In genomic region chr4:108360857-108361820, GRCh38 we compare ENCODE assay signal across 9 cellular contexts.
DNase-seq lines count a peak whose midpoint lies in the region; ATAC-seq and TF ChIP-seq lines count a peak whose summit lies in the region.
"Had no signal": no experiment of that assay in that cellular context is flagged by ENCODE, and none has a peak within 500 bp of the region (broad histone marks: within the 10 kb centered on the region; RNA-seq: fewer than 3 reads in every experiment).

No MANE protein-coding gene starts in this region.

- intact Hi-C loops in left lung (cut with DNase I), result no loop called here
- intact Hi-C loops in esophagus squamous epithelium (cut with DNase I), result no loop called here

- no peaks in the 10 kb centered on the region for H3K27me3 Mint-ChIP-seq in HFFc6 (ENCODE audit: insufficient read depth)

- H3K4me3 ChIP-seq in left lung (no peak overlapping the region), esophagus squamous epithelium (no peak overlapping the region)

- H3K4me3 Mint-ChIP-seq in HFFc6, result peak overlapping the region; percentile 65; the same call in 1 of the 2 replicates

- 54 to 57% methylated on average over 5 to 11 of the region's 13 CpGs for WGBS in esophagus squamous epithelium, 2 donors

- H3K9me3 Mint-ChIP-seq in HFFc6, result no peaks in the 10 kb centered on the region; the same call in 1 of the 2 replicates

- H3K27ac Mint-ChIP-seq in HFFc6, result peak overlapping the region; percentile 68; the same call in 1 of the 2 replicates

- no peaks in the 10 kb centered on the region for H3K9me3 ChIP-seq in left lung
- H3K9me3 ChIP-seq in esophagus squamous epithelium, result no peaks in the 10 kb centered on the region

- peaks cover 26% of the 10 kb centered on the region; the same call in 1 of the 2 replicates for H3K4me1 Mint-ChIP-seq in HFFc6 (ENCODE audit: low read depth)

- ATAC-seq in left lung (peak; percentile 41), GM21447 (IDR thresholded peaks at IDR 0.05; ENCODE audit: unreplicated experiment) (no peak)

- H3K4me1 ChIP-seq in left lung (peaks cover 0 to 4% of the 10 kb centered on the region in 2 donors), esophagus squamous epithelium (peaks cover 0 to 11% (median 0%) of the 10 kb centered on the region in 3 donors)

- H3K27ac ChIP-seq in left lung, result peak overlapping the region in 1 of 2 donors; percentile 19
- no peak overlapping the region for H3K27ac ChIP-seq in esophagus squamous epithelium

- no peaks in the 10 kb centered on the region for H3K36me3 Mint-ChIP-seq in HFFc6 (ENCODE audit: low read depth)

- no peak for TF ChIP-seq POLR2A in esophagus squamous epithelium (IDR thresholded peaks at IDR 0.05)

- no peaks in the 10 kb centered on the region for H3K36me3 ChIP-seq in left lung
- no peaks in the 10 kb centered on the region for H3K36me3 ChIP-seq in esophagus squamous epithelium

- H3K27me3 ChIP-seq in left lung (no peaks in the 10 kb centered on the region), esophagus squamous epithelium (no peaks in the 10 kb centered on the region)

- TF ChIP-seq CTCF in AG09319 (IDR thresholded peaks at IDR 0.05; ENCODE audit: low read depth, low read length) (no peak), HFFc6 (IDR thresholded peaks at IDR 0.05) (no peak), left lung (IDR thresholded peaks at IDR 0.05) (no peak), esophagus squamous epithelium (IDR thresholded peaks at IDR 0.05) (no peak)

- DNase-seq in AG09319 (ENCODE audit: extremely low read depth, low read depth), result peak; percentile 22
- peak; percentile 91 for DNase-seq in HFFc6
- peak; percentile 67 for DNase-seq in astrocyte of the hippocampus (ENCODE audit: low read depth, low spot score)
- no peak for DNase-seq in left lung
- DNase-seq in NCI-H2107 treated with DMSO at 0.1 percent for 48 hours (lab: John Stamatoyannopoulos, UW; ENCODE audit: unreplicated experiment), result no peak
- no peak for DNase-seq in esophagus squamous epithelium (lab: John Stamatoyannopoulos, UW)
- DNase-seq in central memory CD4-positive, alpha-beta T cell, result no peak
- DNase-seq: NCI-H446 treated with DMSO at 0.1 percent for 48 hours had no signal

Comparison
In these comparisons a context has a peak if more than half of its experiments do, and no peak if none do; other contexts are left out.
1. DNase-seq: peak in AG09319 (single experiment), HFFc6 (single experiment) and astrocyte of the hippocampus (single experiment); none in left lung (0 of 2), NCI-H2107 treated with DMSO at 0.1 percent for 48 hours (single experiment), esophagus squamous epithelium (single experiment) and central memory CD4-positive, alpha-beta T cell (single experiment).